Comparison of ENCODE assay signal across 1 cellular context in genomic region chr5:91283899-91284298, GRCh38.
TF ChIP-seq lines count a peak whose summit lies in the region.

No MANE protein-coding gene starts in this region.

TF ChIP-seq in H1, 55 proteins besides CTCF, POLR2A, EP300 and RAD21 (continued from another document):
- TF ChIP-seq CTBP2 (IDR thresholded peaks at IDR 0.05; ENCODE audit: borderline replicate concordance, insufficient read depth, insufficient read length, low read length) (no peak), CHD1 (IDR thresholded peaks at IDR 0.05; ENCODE audit: low read depth, low read length) (no peak), SP2 (IDR thresholded peaks at IDR 0.05; ENCODE audit: low read length) (no peak)
